8 cellular contexts compared by ENCODE assay signal in the genomic region with DNA sequence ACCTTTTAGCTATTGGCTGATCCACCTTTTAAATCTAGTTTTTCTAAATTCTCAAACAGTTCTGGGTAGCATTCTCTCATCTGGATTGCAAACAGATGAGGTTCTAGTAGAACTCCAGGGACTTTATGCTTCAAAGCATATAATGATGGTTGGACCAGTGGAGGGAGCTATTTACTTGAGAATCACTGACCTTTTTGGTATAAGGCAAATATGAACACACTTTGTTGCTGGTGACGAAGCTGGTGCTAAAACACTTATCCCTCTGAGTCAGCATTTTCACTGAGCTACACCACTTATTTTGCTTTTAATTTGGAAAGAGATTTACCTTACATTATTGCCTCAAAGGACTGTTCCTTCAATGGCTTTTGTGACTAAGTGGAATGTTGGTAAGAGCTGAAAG. TPM values are rescaled to one million over a fixed set of nuclear protein-coding genes. Genes with fewer than 3 reads are reported as not detected.
A peak's percentile ranks its signal among the peaks of the same experiment; 100 is the strongest.
DNase-seq lines count a peak whose midpoint lies in the region; ATAC-seq and TF ChIP-seq lines count a peak whose summit lies in the region.
"Had no signal": no experiment of that assay in that cellular context is flagged by ENCODE, and none has a peak within 500 bp of the region (broad histone marks: within the 10 kb centered on the region; RNA-seq: fewer than 3 reads in every experiment).

No MANE protein-coding gene starts in this region.

- H3K36me3 Mint-ChIP-seq in natural killer cell: no peaks in the 10 kb centered on the region

- no peaks in the 10 kb centered on the region for H3K27me3 Mint-ChIP-seq in natural killer cell (ENCODE audit: low read depth in 2 of 2)

- no peaks in the 10 kb centered on the region for H3K4me1 Mint-ChIP-seq in natural killer cell

- H3K4me3 Mint-ChIP-seq in natural killer cell: no peak overlapping the region

- TF ChIP-seq CTCF in choroid plexus epithelial cell (conservative IDR thresholded peaks at IDR 0.05; ENCODE audit: low read depth, low read length): no peak
- TF ChIP-seq CTCF in natural killer cell (IDR thresholded peaks at IDR 0.05): no peak

- POLR2A ChIA-PET in HEK293T (lab: Yijun Ruan, JAX): no interaction called here

- no peak overlapping the region for H3K27ac Mint-ChIP-seq in natural killer cell

- no peak for ATAC-seq in natural killer cell
- ATAC-seq: left ventricle myocardium superior had no signal

- peaks cover 6% of the 10 kb centered on the region in 2 donors for H3K9me3 Mint-ChIP-seq in natural killer cell

- intact Hi-C loops in natural killer cell (cut with micrococcal nuclease): no loop called here

- peak; percentile 30 for DNase-seq in HEK293T (ENCODE audit: extremely low spot score)
- peak; percentile 69 for DNase-seq in NCI-H460 (ENCODE audit: extremely low read depth, low read depth)
- DNase-seq in choroid plexus epithelial cell (ENCODE audit: low read depth): peak; percentile 9
- peak; percentile 55 for DNase-seq in pons (ENCODE audit: low spot score)
- DNase-seq in natural killer cell: no peak
- no peak for DNase-seq in NOMO-1 treated with dmso at 0.1 percent for 144 hours (lab: John Stamatoyannopoulos, UW; ENCODE audit: unreplicated experiment)
- DNase-seq in putamen (ENCODE audit: low spot score): no peak
- DNase-seq: left ventricle myocardium superior had no signal

- CTCF ChIA-PET in HEK293T (lab: Yijun Ruan, JAX): interaction anchor here (0.5 to 0.6 kb wide), 2 partner anchors 367 to 1781 kb away, joined by 3 to 4 read pairs; no protein-coding TSS in a partner anchor

- no peak overlapping the region for H3K4me3 ChIP-seq in choroid plexus epithelial cell (ENCODE audit: low read depth, low read length)

TF ChIP-seq in HEK293T, 16 proteins besides CTCF, POLR2A, EP300 and RAD21:
- TF ChIP-seq ZNF384 (IDR thresholded peaks at IDR 0.05) (no peak), TARDBP (IDR thresholded peaks at IDR 0.05) (no peak), LEF1 (IDR thresholded peaks at IDR 0.05; ENCODE audit: borderline replicate concordance) (no peak), CTBP1 (IDR thresholded peaks at IDR 0.05; ENCODE audit: borderline replicate concordance) (no peak), ELF4 (IDR thresholded peaks at IDR 0.05) (no peak), HDGF (IDR thresholded peaks at IDR 0.05; ENCODE audit: borderline replicate concordance) (no peak), SUZ12 (IDR thresholded peaks at IDR 0.05) (no peak), FOXK2 (IDR thresholded peaks at IDR 0.05) (no peak), ARNT (IDR thresholded peaks at IDR 0.05) (no peak), SP1 (IDR thresholded peaks at IDR 0.05) (no peak), FOXA1 (IDR thresholded peaks at IDR 0.05) (no peak), BHLHE40 (IDR thresholded peaks at IDR 0.05; ENCODE audit: borderline replicate concordance) (no peak), L3MBTL2 (conservative IDR thresholded peaks at IDR 0.05) (no peak), FOXM1 (IDR thresholded peaks at IDR 0.05; ENCODE audit: borderline replicate concordance) (no peak)
- TF ChIP-seq, protein P1, sequence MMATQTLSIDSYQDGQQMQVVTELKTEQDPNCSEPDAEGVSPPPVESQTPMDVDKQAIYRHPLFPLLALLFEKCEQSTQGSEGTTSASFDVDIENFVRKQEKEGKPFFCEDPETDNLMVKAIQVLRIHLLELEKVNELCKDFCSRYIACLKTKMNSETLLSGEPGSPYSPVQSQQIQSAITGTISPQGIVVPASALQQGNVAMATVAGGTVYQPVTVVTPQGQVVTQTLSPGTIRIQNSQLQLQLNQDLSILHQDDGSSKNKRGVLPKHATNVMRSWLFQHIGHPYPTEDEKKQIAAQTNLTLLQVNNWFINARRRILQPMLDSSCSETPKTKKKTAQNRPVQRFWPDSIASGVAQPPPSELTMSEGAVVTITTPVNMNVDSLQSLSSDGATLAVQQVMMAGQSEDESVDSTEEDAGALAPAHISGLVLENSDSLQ (IDR thresholded peaks at IDR 0.05): no peak

RNA-seq across cellular contexts. Expression of a gene that starts 58.6 kb away (rescaled TPM):
- not detected in 2 replicates for total RNA-seq in NCI-H460 (2014; rRNA removed; shearing (Covaris generic))
- polyA plus RNA-seq in NCI-H460 (2014; cell fraction: nucleus; rRNA removed): not detected in 2 replicates
- total RNA-seq in natural killer cell: not detected
- total RNA-seq: left ventricle myocardium superior had no signal

Comparison
In these comparisons a context has a peak if more than half of its experiments do, and no peak if none do; other contexts are left out.
1. DNase-seq: peak in HEK293T (single experiment), NCI-H460 (single experiment), choroid plexus epithelial cell (single experiment) and pons (single experiment); none in natural killer cell (single experiment), NOMO-1 treated with dmso at 0.1 percent for 144 hours (single experiment) and putamen (single experiment).